In genomic region chr16:11085025-11085485, GRCh38 we compare ENCODE assay signal across 16 cellular contexts.
DNase-seq lines count a peak whose midpoint lies in the region; ATAC-seq, FAIRE-seq and TF ChIP-seq lines count a peak whose summit lies in the region.
"Had no signal": no experiment of that assay in that cellular context is flagged by ENCODE, and none has a peak within 500 bp of the region (broad histone marks: within the 10 kb centered on the region; RNA-seq: fewer than 3 reads in every experiment).

No MANE protein-coding gene starts in this region.

- H3K4me3 ChIP-seq in HCT116 (replicated peaks in 1 of 2; ENCODE audit: low read depth in 1 of 2, low read length in 2 of 2) (no peak overlapping the region), hepatocyte (no peak overlapping the region), skeletal muscle satellite cell (ENCODE audit: low read length) (no peak overlapping the region), PC-9 (no peak overlapping the region), MG63 (no peak overlapping the region)
- H3K4me3 ChIP-seq: lung, right lobe of liver had no signal

- peaks cover 65 to 72% of the 10 kb centered on the region in 2 experiments for H3K4me1 ChIP-seq in HCT116 (ENCODE audit: control insufficient read depth in 1 of 2, insufficient read depth in 2 of 2, low read length in 2 of 2)
- peaks cover 39% of the 10 kb centered on the region for H3K4me1 ChIP-seq in hepatocyte (ENCODE audit: insufficient read depth)
- H3K4me1 ChIP-seq in skeletal muscle satellite cell (ENCODE audit: control insufficient read depth, insufficient read depth, low read length) = peaks cover 48% of the 10 kb centered on the region
- H3K4me1 ChIP-seq in PC-9 (replicated peaks; ENCODE audit: insufficient read depth) = peaks cover 6% of the 10 kb centered on the region
- H3K4me1 ChIP-seq: right lobe of liver had no signal

- peak overlapping the region; percentile 14; the same call in 1 of the 2 replicates for H3K9ac ChIP-seq in HCT116 (ENCODE audit: low read length)
- peak overlapping the region; percentile 41 for H3K9ac ChIP-seq in skeletal muscle satellite cell (ENCODE audit: low read depth, low read length)

- H3K27me3 ChIP-seq in HCT116 (ENCODE audit: insufficient read depth, low read length) = no peaks in the 10 kb centered on the region
- H3K27me3 ChIP-seq in hepatocyte = no peaks in the 10 kb centered on the region
- no peaks in the 10 kb centered on the region for H3K27me3 ChIP-seq in skeletal muscle satellite cell (ENCODE audit: control insufficient read depth, insufficient read depth, low read length)
- no peaks in the 10 kb centered on the region for H3K27me3 ChIP-seq in PC-9 (ENCODE audit: insufficient read depth, low read depth)
- H3K27me3 ChIP-seq in MG63 = no peaks in the 10 kb centered on the region
- H3K27me3 ChIP-seq: right lobe of liver had no signal

- H3K36me3 ChIP-seq in HCT116 (ENCODE audit: control insufficient read depth in 1 of 2, insufficient read depth in 2 of 2, low read length in 2 of 2) = no peaks in the 10 kb centered on the region
- no peaks in the 10 kb centered on the region for H3K36me3 ChIP-seq in hepatocyte (replicated peaks; ENCODE audit: insufficient read depth, low read depth)
- H3K36me3 ChIP-seq in skeletal muscle satellite cell (ENCODE audit: insufficient read depth, low read length) = peaks cover 5% of the 10 kb centered on the region
- H3K36me3 ChIP-seq in PC-9 (ENCODE audit: low read depth) = no peaks in the 10 kb centered on the region
- peaks cover 25% of the 10 kb centered on the region for H3K36me3 ChIP-seq in MG63
- H3K36me3 ChIP-seq: right lobe of liver had no signal

- H4K20me1 ChIP-seq in HCT116 (ENCODE audit: insufficient read depth) (no peaks in the 10 kb centered on the region), hepatocyte (ENCODE audit: insufficient read depth, poor library complexity, severe bottlenecking) (no peaks in the 10 kb centered on the region), PC-9 (ENCODE audit: insufficient read depth) (no peaks in the 10 kb centered on the region)

- H2AFZ ChIP-seq in HCT116 (ENCODE audit: low read depth, low read length, poor library complexity, severe bottlenecking) (no peak overlapping the region), hepatocyte (no peak overlapping the region), PC-9 (no peak overlapping the region)

- H3K9me2 ChIP-seq in HCT116 (ENCODE audit: insufficient read depth) (no peaks in the 10 kb centered on the region), hepatocyte (replicated peaks; ENCODE audit: insufficient read depth) (no peaks in the 10 kb centered on the region), PC-9 (ENCODE audit: insufficient read depth) (no peaks in the 10 kb centered on the region)

- RAD21 ChIA-PET in HCT116 (lab: Charles Lee; ENCODE audit: low non-redundant PET in 1 of 2, low total read pairs in 2 of 2, uncharacterized antibody in 2 of 2, unreplicated experiment in 2 of 2) = no interaction called here

- 55% methylated on average over 13 of the region's 13 CpGs for WGBS in hepatocyte (ENCODE audit: low lambda C conversion rate, missing lambda C conversion rate)

- ATAC-seq in HCT116 = no peak
- ATAC-seq: right lobe of liver, Right ventricle myocardium inferior had no signal

- no peaks in the 10 kb centered on the region for H3K9me3 ChIP-seq in HCT116 (ENCODE audit: control insufficient read depth in 1 of 2, insufficient read depth in 1 of 2, low read depth in 1 of 2, low read length in 2 of 2)
- no peaks in the 10 kb centered on the region for H3K9me3 ChIP-seq in hepatocyte (ENCODE audit: low read depth)
- H3K9me3 ChIP-seq in skeletal muscle satellite cell (replicated peaks; ENCODE audit: low read length) = no peaks in the 10 kb centered on the region
- no peaks in the 10 kb centered on the region for H3K9me3 ChIP-seq in PC-9 (ENCODE audit: insufficient read depth, low read depth)
- H3K9me3 ChIP-seq in MG63 = no peaks in the 10 kb centered on the region
- H3K9me3 ChIP-seq: Caco-2, right lobe of liver had no signal

- H3K79me2 ChIP-seq in HCT116 (ENCODE audit: insufficient read depth, low read length) (no peaks in the 10 kb centered on the region), hepatocyte (no peaks in the 10 kb centered on the region), PC-9 (ENCODE audit: low read depth) (no peaks in the 10 kb centered on the region)

- CTCF ChIA-PET in HCT116 (lab: Charles Lee) = no interaction called here
- CTCF ChIA-PET in PC-9 (lab: Charles Lee) = no interaction called here

- POLR2A ChIA-PET in HCT116 (lab: Charles Lee) = no interaction called here
- POLR2A ChIA-PET in PC-9 (lab: Charles Lee; ENCODE audit: unreplicated experiment) = no interaction called here

- BruUV-seq in HCT116 (replicated peaks; lab: Mats Ljungman, UMichigan) (no TSS peak), PC-9 (replicated peaks; lab: Mats Ljungman, UMichigan) (no TSS peak)

- TF ChIP-seq POLR2A in HCT116 (IDR thresholded peaks at IDR 0.05; ENCODE audit: borderline replicate concordance, extremely low read depth, insufficient read depth, insufficient read length) = no peak

- TF ChIP-seq CTCF in HCT116 (IDR thresholded peaks at IDR 0.05 in 2 of 3, conservative IDR thresholded peaks at IDR 0.05 in 1 of 3; ENCODE audit: borderline replicate concordance in 1 of 3, insufficient read depth in 1 of 3, low read depth in 2 of 3, low read length in 2 of 3) = no peak
- TF ChIP-seq CTCF in hepatocyte (IDR thresholded peaks at IDR 0.05; ENCODE audit: poor library complexity) = no peak
- no peak for TF ChIP-seq CTCF in D721Med (IDR thresholded peaks at IDR 0.05; ENCODE audit: insufficient read depth, missing control alignments)
- no peak for TF ChIP-seq CTCF in PC-9 (conservative IDR thresholded peaks at IDR 0.05)

- peak overlapping the region; percentile 58 for H3K27ac ChIP-seq in HCT116 (ENCODE audit: low read depth, low read length)
- H3K27ac ChIP-seq in hepatocyte = peak overlapping the region; percentile 85
- no peak overlapping the region for H3K27ac ChIP-seq in PC-9
- H3K27ac ChIP-seq: right lobe of liver had no signal

- no peak for DNase-seq in HCT116 (ENCODE audit: low read depth, low spot score)
- peak; percentile 95 for DNase-seq in RPMI7951 (ENCODE audit: low read depth)
- no peak for DNase-seq in hepatocyte (ENCODE audit: low spot score)
- DNase-seq in D721Med (ENCODE audit: insufficient read length, low spot score) = no peak
- DNase-seq in NCI-H146 treated with DMSO at 0.1 percent for 48 hours (lab: John Stamatoyannopoulos, UW; ENCODE audit: unreplicated experiment) = no peak
- no peak for DNase-seq in PC-9
- no peak for DNase-seq in MG63
- DNase-seq: activated CD4-positive, CD25-positive, alpha-beta regulatory T cell; activated naive CD4-positive, alpha-beta T cell; Caco-2; KG1; NCI-H2107; right lobe of liver had no signal

- peaks cover 5% of the 10 kb centered on the region; the same call in 1 of the 2 replicates for H3F3A ChIP-seq in PC-9 (ENCODE audit: insufficient read depth, low read depth)

- intact Hi-C loops in HCT116 (cut with micrococcal nuclease) = no loop called here
- intact Hi-C loops in PC-9 (cut with micrococcal nuclease; ENCODE audit: unreplicated experiment) = no loop called here

- FAIRE-seq in D721Med (lab: Jason Lieb, UNC) = no peak

- no peak for TF ChIP-seq RAD21 in HCT116 (IDR thresholded peaks at IDR 0.05; ENCODE audit: low read depth)

- H3K4me2 ChIP-seq in HCT116 (ENCODE audit: low read length) = peak overlapping the region; percentile 74
- H3K4me2 ChIP-seq in hepatocyte = no peak overlapping the region
- H3K4me2 ChIP-seq in skeletal muscle satellite cell (ENCODE audit: low read length) = peak overlapping the region; percentile 43
- no peak overlapping the region for H3K4me2 ChIP-seq in PC-9

TF ChIP-seq in HCT116, 20 proteins besides CTCF, POLR2A, EP300 and RAD21:
- no peak for TF ChIP-seq SIN3A (IDR thresholded peaks at IDR 0.05; ENCODE audit: low read depth)
- TF ChIP-seq, protein P1, sequence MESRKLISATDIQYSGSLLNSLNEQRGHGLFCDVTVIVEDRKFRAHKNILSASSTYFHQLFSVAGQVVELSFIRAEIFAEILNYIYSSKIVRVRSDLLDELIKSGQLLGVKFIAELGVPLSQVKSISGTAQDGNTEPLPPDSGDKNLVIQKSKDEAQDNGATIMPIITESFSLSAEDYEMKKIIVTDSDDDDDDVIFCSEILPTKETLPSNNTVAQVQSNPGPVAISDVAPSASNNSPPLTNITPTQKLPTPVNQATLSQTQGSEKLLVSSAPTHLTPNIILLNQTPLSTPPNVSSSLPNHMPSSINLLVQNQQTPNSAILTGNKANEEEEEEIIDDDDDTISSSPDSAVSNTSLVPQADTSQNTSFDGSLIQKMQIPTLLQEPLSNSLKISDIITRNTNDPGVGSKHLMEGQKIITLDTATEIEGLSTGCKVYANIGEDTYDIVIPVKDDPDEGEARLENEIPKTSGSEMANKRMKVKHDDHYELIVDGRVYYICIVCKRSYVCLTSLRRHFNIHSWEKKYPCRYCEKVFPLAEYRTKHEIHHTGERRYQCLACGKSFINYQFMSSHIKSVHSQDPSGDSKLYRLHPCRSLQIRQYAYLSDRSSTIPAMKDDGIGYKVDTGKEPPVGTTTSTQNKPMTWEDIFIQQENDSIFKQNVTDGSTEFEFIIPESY (IDR thresholded peaks at IDR 0.05; ENCODE audit: extremely low read depth, insufficient replicate concordance, low read length) = no peak
TF ChIP-seq in HCT116: peak in this region for 0.

Comparison
In these comparisons a context has a peak if more than half of its experiments do, and no peak if none do; other contexts are left out.
1. H3K4me2 ChIP-seq: peak in HCT116 (single experiment) and skeletal muscle satellite cell (single experiment); none in hepatocyte (single experiment) and PC-9 (single experiment).